Comparison of ENCODE assay signal across 12 cellular contexts in genomic region chr18:54712315-54712714, GRCh38.
DNase-seq lines count a peak whose midpoint lies in the region; FAIRE-seq and TF ChIP-seq lines count a peak whose summit lies in the region.
"Had no signal": no experiment of that assay in that cellular context is flagged by ENCODE, and none has a peak within 500 bp of the region (broad histone marks: within the 10 kb centered on the region; RNA-seq: fewer than 3 reads in every experiment).

No MANE protein-coding gene starts in this region.

- FAIRE-seq in keratinocyte (lab: Jason Lieb, UNC) (peak; percentile 52), urothelium cell line (lab: Jason Lieb, UNC) (no peak)

- H3K4me2 ChIP-seq in keratinocyte (ENCODE audit: control insufficient read depth, extremely low read depth, insufficient read depth, low read depth, low read length): peak overlapping the region; percentile 74

- H3K27ac Mint-ChIP-seq in progenitor cell of endocrine pancreas: no peak overlapping the region
- H3K27ac Mint-ChIP-seq: dendritic cell treated with granulocyte-macrophage colony-stimulating factor and Interleukin-4, amounts not matched to agents 40 ng/mL and 50 ng/mL, for 4 days had no signal

- no peaks in the 10 kb centered on the region for H3K9me1 ChIP-seq in keratinocyte (ENCODE audit: control insufficient read depth, extremely low read depth, insufficient read depth, low read length)

- H3K27ac ChIP-seq in keratinocyte (ENCODE audit: control insufficient read depth, insufficient read depth, low read length) (peak overlapping the region; percentile 78), ascending aorta (no peak overlapping the region)
- H3K27ac ChIP-seq: thyroid gland had no signal

- peak overlapping the region; percentile 53 for H3K9ac ChIP-seq in keratinocyte (ENCODE audit: control insufficient read depth, extremely low read depth, insufficient read depth, low read length)

- peak; percentile 32 for DNase-seq in AG20443 (ENCODE audit: low spot score)
- peak; percentile 83 for DNase-seq in HT1080 (ENCODE audit: low read depth)
- peak; percentile 35 for DNase-seq in astrocyte of the cerebellum (ENCODE audit: low read depth)
- DNase-seq in keratinocyte (ENCODE audit: low read depth, low spot score): peak; percentile 55
- no peak for DNase-seq in NCI-H1092 treated with DMSO at 0.1 percent for 48 hours (lab: John Stamatoyannopoulos, UW)
- DNase-seq in ascending aorta (ENCODE audit: low spot score in 2 of 2): no peak
- DNase-seq in urothelium cell line (ENCODE audit: low spot score): no peak
- no peak for DNase-seq in progenitor cell of endocrine pancreas (ENCODE audit: low spot score, unreplicated experiment)
- DNase-seq: DMS153, NCI-H748 treated with DMSO at 0.1 percent for 48 hours, thyroid gland had no signal

- dilution Hi-C loops in keratinocyte (cut with MboI; ENCODE audit: extremely low pct_ligation_motif_present, low sequenced_read_pairs): no loop called here

- intact Hi-C loops in ascending aorta (cut with DNase I): no loop called here

- H3K27me3 ChIP-seq in keratinocyte (ENCODE audit: control insufficient read depth, extremely low read depth, insufficient read depth, low read length) (no peaks in the 10 kb centered on the region), ascending aorta (no peaks in the 10 kb centered on the region)
- H3K27me3 ChIP-seq: thyroid gland had no signal

- peaks cover 16% of the 10 kb centered on the region for H3K4me1 ChIP-seq in keratinocyte (ENCODE audit: control insufficient read depth, extremely low read depth, insufficient read depth, low read length)
- H3K4me1 ChIP-seq in ascending aorta: no peaks in the 10 kb centered on the region
- H3K4me1 ChIP-seq: thyroid gland had no signal

- no peak overlapping the region for H3K4me3 Mint-ChIP-seq in progenitor cell of endocrine pancreas (ENCODE audit: low read depth)
- H3K4me3 Mint-ChIP-seq: dendritic cell treated with granulocyte-macrophage colony-stimulating factor and Interleukin-4, amounts not matched to agents 40 ng/mL and 50 ng/mL, for 4 days had no signal

- H3K4me1 Mint-ChIP-seq in progenitor cell of endocrine pancreas (ENCODE audit: low read depth): peaks cover 3% of the 10 kb centered on the region

- in situ Hi-C loops in astrocyte of the cerebellum (cut with HindIII; ENCODE audit: low sequenced_read_pairs): no loop called here

- no peaks in the 10 kb centered on the region for H3K36me3 Mint-ChIP-seq in progenitor cell of endocrine pancreas (ENCODE audit: insufficient read depth)

- no peaks in the 10 kb centered on the region for H3K79me2 ChIP-seq in keratinocyte (ENCODE audit: control insufficient read depth, insufficient read depth, low read length)

- H3K27me3 Mint-ChIP-seq in progenitor cell of endocrine pancreas: no peaks in the 10 kb centered on the region

- no peak overlapping the region for H3K4me3 ChIP-seq in astrocyte of the cerebellum (ENCODE audit: low read depth, low read length)
- H3K4me3 ChIP-seq in keratinocyte (ENCODE audit: control insufficient read depth in 2 of 3, extremely low read depth in 1 of 3, insufficient read depth in 2 of 3, low read depth in 1 of 3, low read length in 3 of 3): no peak overlapping the region
- H3K4me3 ChIP-seq in ascending aorta: no peak overlapping the region
- H3K4me3 ChIP-seq: thyroid gland had no signal

- peak overlapping the region; percentile 44 for H2AFZ ChIP-seq in keratinocyte (ENCODE audit: control insufficient read depth, low read length)

- no peaks in the 10 kb centered on the region for H4K20me1 ChIP-seq in keratinocyte (ENCODE audit: control insufficient read depth, extremely low read depth, insufficient read depth, low read length)

- TF ChIP-seq CTCF in astrocyte of the cerebellum (IDR thresholded peaks at IDR 0.05; ENCODE audit: low read depth, low read length, missing control alignments): no peak
- no peak for TF ChIP-seq CTCF in keratinocyte (optimal IDR thresholded peaks at IDR 0.05 in 1 of 3, IDR thresholded peaks at IDR 0.05 in 1 of 3, conservative IDR thresholded peaks at IDR 0.05 in 1 of 3; ENCODE audit: extremely low read depth in 1 of 3, insufficient read depth in 2 of 3, low read length in 3 of 3)
- TF ChIP-seq CTCF in ascending aorta (IDR thresholded peaks at IDR 0.05): no peak
- TF ChIP-seq CTCF in progenitor cell of endocrine pancreas (IDR thresholded peaks at IDR 0.05; ENCODE audit: unreplicated experiment): no peak

- H3K9me3 ChIP-seq in keratinocyte (ENCODE audit: control insufficient read depth, low read depth, low read length) (no peaks in the 10 kb centered on the region), ascending aorta (no peaks in the 10 kb centered on the region)
- H3K9me3 ChIP-seq: thyroid gland had no signal

- H3K36me3 ChIP-seq in keratinocyte (ENCODE audit: control insufficient read depth in 2 of 2, extremely low read depth in 1 of 2, insufficient read depth in 2 of 2, low read length in 2 of 2) (no peaks in the 10 kb centered on the region), ascending aorta (no peaks in the 10 kb centered on the region)
- H3K36me3 ChIP-seq: thyroid gland had no signal

- no peaks in the 10 kb centered on the region for H3K9me3 Mint-ChIP-seq in progenitor cell of endocrine pancreas (ENCODE audit: low read depth)
- H3K9me3 Mint-ChIP-seq: dendritic cell treated with granulocyte-macrophage colony-stimulating factor and Interleukin-4, amounts not matched to agents 40 ng/mL and 50 ng/mL, for 4 days had no signal

Comparison
In these comparisons a context has a peak if more than half of its experiments do, and no peak if none do; other contexts are left out.
1. DNase-seq: peak in AG20443 (single experiment), HT1080 (single experiment), astrocyte of the cerebellum (single experiment) and keratinocyte (single experiment); none in NCI-H1092 treated with DMSO at 0.1 percent for 48 hours (single experiment), ascending aorta (0 of 2), urothelium cell line (single experiment) and progenitor cell of endocrine pancreas (single experiment).